ENCODE assay signal across 20 cellular contexts in the genomic region with DNA sequence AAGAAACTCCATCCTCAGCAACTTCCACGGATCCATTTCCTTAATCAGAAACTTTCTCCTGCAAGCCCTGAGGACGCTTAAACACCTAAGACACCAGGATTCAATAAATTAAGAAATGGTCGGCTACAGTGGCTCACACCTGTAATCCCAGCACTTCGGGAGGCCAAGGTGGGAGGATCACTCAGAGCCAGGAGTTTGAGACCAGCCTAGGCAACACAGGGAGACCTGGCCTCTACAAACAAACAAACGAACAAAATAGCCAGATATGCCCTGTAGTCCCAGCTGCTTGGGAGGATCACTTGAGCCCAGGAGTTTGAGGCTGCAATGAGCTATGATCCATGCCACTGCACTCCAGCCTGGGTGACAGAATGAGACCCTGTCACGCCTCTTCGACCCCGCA. TPM values are rescaled to one million over a fixed set of nuclear protein-coding genes. Genes with fewer than 3 reads are reported as not detected.
DNase-seq lines count a peak whose midpoint lies in the region; ATAC-seq and TF ChIP-seq lines count a peak whose summit lies in the region.
"Had no signal": no experiment of that assay in that cellular context is flagged by ENCODE, and none has a peak within 500 bp of the region (broad histone marks: within the 10 kb centered on the region; RNA-seq: fewer than 3 reads in every experiment).

No MANE protein-coding gene starts in this region.

- H3K36me3 ChIP-seq in IMR-90 (ENCODE audit: control insufficient read depth, insufficient read depth, low read length) (no peaks in the 10 kb centered on the region), hepatocyte (replicated peaks; ENCODE audit: insufficient read depth, low read depth) (no peaks in the 10 kb centered on the region), neural progenitor cell (no peaks in the 10 kb centered on the region), vagina (no peaks in the 10 kb centered on the region), breast epithelium (no peaks in the 10 kb centered on the region)
- H3K36me3 ChIP-seq: SJCRH30 had no signal

- no peak for ATAC-seq in IMR-90 (ENCODE audit: low read depth)

- no CpG with 5 or more reads among the region's 8 CpGs for WGBS in IMR-90 (ENCODE audit: extremely low coverage in 2 of 2, insufficient read length in 1 of 2), 2 experiments
- 78% methylated on average over 8 of the region's 8 CpGs for WGBS in hepatocyte (ENCODE audit: low lambda C conversion rate, missing lambda C conversion rate)

- H3K4me1 ChIP-seq in IMR-90 (ENCODE audit: control insufficient read depth, insufficient read depth, low read length) (peaks cover 10% of the 10 kb centered on the region), hepatocyte (ENCODE audit: insufficient read depth) (peaks cover 43% of the 10 kb centered on the region), neural progenitor cell (peaks cover 58% of the 10 kb centered on the region), vagina (peaks cover 24% of the 10 kb centered on the region), breast epithelium (no peaks in the 10 kb centered on the region)

- H4K20me1 ChIP-seq in IMR-90 (ENCODE audit: insufficient read depth, low read length) (no peaks in the 10 kb centered on the region), hepatocyte (ENCODE audit: insufficient read depth, poor library complexity, severe bottlenecking) (no peaks in the 10 kb centered on the region), neural progenitor cell (ENCODE audit: low read depth) (no peaks in the 10 kb centered on the region)

- H3K36me3 Mint-ChIP-seq in neural progenitor cell = no peaks in the 10 kb centered on the region
- H3K36me3 Mint-ChIP-seq: CD4-positive, alpha-beta memory T cell had no signal

- H4K5ac ChIP-seq in IMR-90 (ENCODE audit: low read depth, low read length) = no peak overlapping the region

- H2BK120ac ChIP-seq in IMR-90 (ENCODE audit: low read depth, low read length) = no peak overlapping the region

- no peak overlapping the region for H3K23ac ChIP-seq in IMR-90 (ENCODE audit: low read depth, low read length)

- TF ChIP-seq POLR2A in IMR-90 (IDR thresholded peaks at IDR 0.05; ENCODE audit: low read depth, low read length) (no peak), vagina (IDR thresholded peaks at IDR 0.05) (no peak), breast epithelium (IDR thresholded peaks at IDR 0.05) (no peak)

- H3K18ac ChIP-seq in IMR-90 (ENCODE audit: low read depth, low read length) = no peak overlapping the region

- H2BK20ac ChIP-seq in IMR-90 (ENCODE audit: low read depth, low read length) = no peak overlapping the region

- H3K9me3 ChIP-seq in IMR-90 (ENCODE audit: control insufficient read depth, insufficient read depth, low read length) (no peaks in the 10 kb centered on the region), hepatocyte (ENCODE audit: low read depth) (no peaks in the 10 kb centered on the region), neural progenitor cell (ENCODE audit: low read depth) (no peaks in the 10 kb centered on the region), vagina (no peaks in the 10 kb centered on the region), breast epithelium (no peaks in the 10 kb centered on the region)
- H3K9me3 ChIP-seq: Caco-2 had no signal

- no peak overlapping the region for H2AK5ac ChIP-seq in IMR-90 (ENCODE audit: low read depth, low read length)

- H3K79me2 ChIP-seq in hepatocyte (no peaks in the 10 kb centered on the region), neural progenitor cell (ENCODE audit: low read depth) (no peaks in the 10 kb centered on the region)

- peaks cover 41% of the 10 kb centered on the region for H3F3A ChIP-seq in neural progenitor cell (ENCODE audit: low read depth)

- dilution Hi-C loops in IMR-90 (cut with HindIII; ENCODE audit: low sequenced_read_pairs, unreplicated experiment) = no loop called here

- no peaks in the 10 kb centered on the region for H3K79me1 ChIP-seq in IMR-90 (ENCODE audit: low read depth in 1 of 2, low read length in 2 of 2)

- no peak overlapping the region for H3K56ac ChIP-seq in IMR-90 (ENCODE audit: extremely low read depth, insufficient read depth, low read length)

- no peak overlapping the region for H4K8ac ChIP-seq in IMR-90 (ENCODE audit: low read depth in 2 of 2, low read length in 2 of 2)

- H3K27ac ChIP-seq in IMR-90 (ENCODE audit: insufficient read depth, low read length) (no peak overlapping the region), hepatocyte (peak overlapping the region; percentile 91), neural progenitor cell (no peak overlapping the region), vagina (peak overlapping the region; percentile 63), breast epithelium (no peak overlapping the region)
- H3K27ac ChIP-seq: HL-60, SJCRH30 had no signal

- H2AFZ ChIP-seq in IMR-90 (replicated peaks; ENCODE audit: low read length, poor library complexity) (no peak overlapping the region), hepatocyte (no peak overlapping the region), neural progenitor cell (replicated peaks) (no peak overlapping the region)

- no peak overlapping the region for H3K4ac ChIP-seq in IMR-90 (ENCODE audit: low read depth, low read length)

- intact Hi-C loops in IMR-90 (cut with micrococcal nuclease) = no loop called here
- intact Hi-C loops in vagina (cut with DNase I) = no loop called here
- intact Hi-C loops in posterior cingulate gyrus (cut with DNase I) = no loop called here
- intact Hi-C loops in breast epithelium (cut with DNase I; ENCODE audit: low total_unique reads) = no loop called here

- 0 out of 3 replicates have a peak overlapping the region, but pooled peaks have one; percentile 6 for H2BK15ac ChIP-seq in IMR-90 (ENCODE audit: low read depth, low read length)

- H3K27ac Mint-ChIP-seq in neural progenitor cell = peak overlapping the region; percentile 1
- H3K27ac Mint-ChIP-seq: CD4-positive, alpha-beta memory T cell had no signal

- H3K4me3 ChIP-seq in IMR-90 (ENCODE audit: insufficient read depth, low read depth, low read length) (no peak overlapping the region), hepatocyte (no peak overlapping the region), neural progenitor cell (no peak overlapping the region), vagina (no peak overlapping the region), breast epithelium (no peak overlapping the region)
- H3K4me3 ChIP-seq: SJCRH30 had no signal

- no peak overlapping the region for H3K9ac ChIP-seq in IMR-90 (ENCODE audit: low read depth, low read length)
- no peak overlapping the region for H3K9ac ChIP-seq in neural progenitor cell

- no peak for DNase-seq in IMR-90
- no peak for DNase-seq in hepatocyte (ENCODE audit: low spot score)
- no peak for DNase-seq in neural progenitor cell (ENCODE audit: low spot score)
- no peak for DNase-seq in vagina (ENCODE audit: extremely low spot score in 2 of 2)
- no peak for DNase-seq in amygdala (lab: John Stamatoyannopoulos, UW)
- DNase-seq in posterior cingulate gyrus = no peak
- DNase-seq in breast epithelium (ENCODE audit: low spot score in 2 of 2) = no peak
- DNase-seq: Caco-2; CD4-positive, alpha-beta memory T cell; DMS153; GOT3; HCEC 1CT; KG1; NCI-H1436 treated with DMSO at 0.1 percent for 48 hours; NCI-H2029; NCI-H345; NCI-H774; OCI-M1; SJCRH30 had no signal

- TF ChIP-seq CTCF in IMR-90 (conservative IDR thresholded peaks at IDR 0.05; ENCODE audit: low read depth, low read length) (no peak), hepatocyte (IDR thresholded peaks at IDR 0.05; ENCODE audit: poor library complexity) (no peak), neural progenitor cell (IDR thresholded peaks at IDR 0.05) (no peak), vagina (IDR thresholded peaks at IDR 0.05) (no peak), breast epithelium (IDR thresholded peaks at IDR 0.05) (no peak)

- CTCF ChIA-PET in IMR-90 (lab: Yijun Ruan, JAX) = no interaction called here

- H4K91ac ChIP-seq in IMR-90 (ENCODE audit: insufficient read depth, low read depth, low read length) = no peak overlapping the region

- H3K4me2 ChIP-seq in IMR-90 (ENCODE audit: low read depth, low read length) (no peak overlapping the region), hepatocyte (no peak overlapping the region), neural progenitor cell (no peak overlapping the region)

- TF ChIP-seq RAD21 in IMR-90 (IDR thresholded peaks at IDR 0.05; ENCODE audit: low read length) = no peak

- no TSS peak for BruUV-seq in IMR-90 (replicated peaks; lab: Mats Ljungman, UMichigan)

- peaks cover 53% of the 10 kb centered on the region for H3K4me1 Mint-ChIP-seq in neural progenitor cell
- H3K4me1 Mint-ChIP-seq: CD4-positive, alpha-beta memory T cell had no signal

- no peaks in the 10 kb centered on the region for H3K9me2 ChIP-seq in hepatocyte (replicated peaks; ENCODE audit: insufficient read depth)

- peak overlapping the region; percentile 71 for H3K4me3 Mint-ChIP-seq in neural progenitor cell
- H3K4me3 Mint-ChIP-seq: CD4-positive, alpha-beta memory T cell had no signal

- H2BK5ac ChIP-seq in IMR-90 (ENCODE audit: low read depth, low read length, poor library complexity, severe bottlenecking) = no peak overlapping the region

- POLR2A ChIA-PET in IMR-90 (lab: Charles Lee; ENCODE audit: unreplicated experiment) = no interaction called here

- no peaks in the 10 kb centered on the region; the same call in 1 of the 2 replicates for H3K9me1 ChIP-seq in IMR-90 (ENCODE audit: insufficient read depth, low read length)

- peaks cover 8% of the 10 kb centered on the region for H3K27me3 Mint-ChIP-seq in neural progenitor cell (ENCODE audit: insufficient read depth, low read depth)

- H3K14ac ChIP-seq in IMR-90 (replicated peaks; ENCODE audit: low read depth, low read length) = no peak overlapping the region

- H2AK9ac ChIP-seq in IMR-90 (replicated peaks; ENCODE audit: low read depth, low read length, poor library complexity) = no peak overlapping the region

- peaks cover 5% of the 10 kb centered on the region for H3K9me3 Mint-ChIP-seq in neural progenitor cell
- H3K9me3 Mint-ChIP-seq: CD4-positive, alpha-beta memory T cell had no signal

- in situ Hi-C loops in IMR-90 (cut with MboI; ENCODE audit: low sequenced_read_pairs) = no loop called here

- H3K27me3 ChIP-seq in IMR-90 (ENCODE audit: control insufficient read depth, insufficient read depth, low read length) (peaks cover 25% of the 10 kb centered on the region), hepatocyte (no peaks in the 10 kb centered on the region), neural progenitor cell (no peaks in the 10 kb centered on the region), vagina (no peaks in the 10 kb centered on the region), breast epithelium (no peaks in the 10 kb centered on the region)
- H3K27me3 ChIP-seq: SJCRH30 had no signal

RNA-seq across cellular contexts. Expression of a gene that starts 46.7 kb away (rescaled TPM):
- 30.6 and 31.4 TPM in 2 replicates for total RNA-seq in IMR-90 (2012; rRNA removed)
- 20.2 and 22.1 TPM in 2 replicates for polyA plus RNA-seq in IMR-90 (2012; rRNA removed)
- 9.8 and 12.6 TPM in 2 replicates for polyA plus RNA-seq in IMR-90 (2012; cell fraction: cytosol; rRNA removed)
- 46.8 and 55.0 TPM in 2 replicates for polyA plus RNA-seq in IMR-90 (2012; cell fraction: nucleus; rRNA removed; ENCODE audit: low replicate concordance)
- total RNA-seq in hepatocyte = 24.0 and 26.4 TPM in 2 replicates
- polyA plus RNA-seq in hepatocyte = 13.3 and 16.5 TPM in 2 replicates
- total RNA-seq in neural progenitor cell (ENCODE audit: low replicate concordance) = 46.7 and 47.1 TPM in 2 replicates
- total RNA-seq in vagina = 21.6 TPM
- total RNA-seq in breast epithelium = 10 to 100 TPM; 21.4 to 29.1 (median 27.5) TPM

RNA-seq across cellular contexts. Expression of a gene that starts 46.8 kb away (rescaled TPM):
- total RNA-seq in IMR-90 (2012; rRNA removed) (27.2 and 29.4 TPM in 2 replicates), hepatocyte (26.5 and 29.6 TPM in 2 replicates), neural progenitor cell (ENCODE audit: low replicate concordance) (42.4 and 43.2 TPM in 2 replicates), vagina (14.7 TPM), breast epithelium (10 to 100 TPM; 14.4 to 19.0 (median 18.7) TPM)
- polyA plus RNA-seq in IMR-90 (2012; rRNA removed) (17.9 and 20.0 TPM in 2 replicates), hepatocyte (22.1 and 35.2 TPM in 2 replicates)
- 3.7 and 6.5 TPM in 2 replicates for polyA plus RNA-seq in IMR-90 (2012; cell fraction: cytosol; rRNA removed)
- polyA plus RNA-seq in IMR-90 (2012; cell fraction: nucleus; rRNA removed; ENCODE audit: low replicate concordance) = 1.5 and 12.2 TPM in 2 replicates

Comparison
In these comparisons a context has a peak if more than half of its experiments do, and no peak if none do; other contexts are left out.
1. H3K27ac ChIP-seq: peak in hepatocyte (single experiment) and vagina (single experiment); none in IMR-90 (single experiment), neural progenitor cell (single experiment) and breast epithelium (0 of 2).